In genomic region chr12:7843583-7843982, GRCh38 we compare ENCODE assay signal across 15 cellular contexts. TPM values are rescaled to one million over a fixed set of nuclear protein-coding genes. Genes with fewer than 3 reads are reported as not detected.
DNase-seq lines count a peak whose midpoint lies in the region; ATAC-seq, FAIRE-seq and TF ChIP-seq lines count a peak whose summit lies in the region.
"Not testable (repeated sequence)": the region's sequence is repeated elsewhere in the genome, so short reads cannot be mapped to it uniquely, and the experiment has no call there.
"Had no signal": no experiment of that assay in that cellular context is flagged by ENCODE, and none has a peak within 500 bp of the region (broad histone marks: within the 10 kb centered on the region; RNA-seq: fewer than 3 reads in every experiment).

No MANE protein-coding gene starts in this region.

- intact Hi-C loops in activated CD8-positive, alpha-beta T cell treated with anti-CD3 and anti-CD28 coated beads for 36 hours (cut with micrococcal nuclease) = not testable (repeated sequence)

- H3K4me3 Mint-ChIP-seq in activated CD8-positive, alpha-beta T cell treated with anti-CD3 and anti-CD28 coated beads for 36 hours = peak overlapping the region; percentile 39
- H3K4me3 Mint-ChIP-seq in activated naive CD8-positive, alpha-beta T cell treated with anti-CD3 and anti-CD28 coated beads, Interleukin-2, amount 50 U/mL, for 24 hours = not testable (repeated sequence)

- ATAC-seq in activated CD8-positive, alpha-beta T cell treated with anti-CD3 and anti-CD28 coated beads for 36 hours = peak; percentile 97
- ATAC-seq in activated naive CD8-positive, alpha-beta T cell treated with anti-CD3 and anti-CD28 coated beads, Interleukin-2, amount 50 U/mL, for 24 hours = peak; percentile 85
- ATAC-seq in lung (ENCODE audit: insufficient read depth, low FRiP score) = peak; percentile 47

- H3K79me1 ChIP-seq in trophoblast cell (ENCODE audit: low read length) = peaks cover 12% of the 10 kb centered on the region

- not testable (repeated sequence) for H3K9ac ChIP-seq in BLaER1; trophoblast cell (ENCODE audit: low read length)
- H3K9ac ChIP-seq in NT2/D1 (ENCODE audit: insufficient read length, low read depth) = peak overlapping the region; percentile 50

- not testable (repeated sequence) for H3K14ac ChIP-seq in trophoblast cell (ENCODE audit: low read length)

- H4K91ac ChIP-seq in trophoblast cell (ENCODE audit: low read depth, low read length) = not testable (repeated sequence)

- not testable (repeated sequence) for H3K79me2 ChIP-seq in trophoblast cell (ENCODE audit: control insufficient read depth, insufficient read depth, low read length, poor library complexity)

- H3K18ac ChIP-seq in trophoblast cell (ENCODE audit: low read length) = not testable (repeated sequence)

- peak overlapping the region; percentile 68 for H2BK5ac ChIP-seq in trophoblast cell (ENCODE audit: low read depth, low read length, poor library complexity)

- H3K27ac ChIP-seq in BLaER1; lung (ENCODE audit: low read depth in 1 of 2, low read length in 1 of 2): not testable (repeated sequence)
- peak overlapping the region; percentile 62 for H3K27ac ChIP-seq in trophoblast cell (ENCODE audit: low read depth, low read length)

- not testable (repeated sequence) for H3K9me3 ChIP-seq in BLaER1; NT2/D1 (ENCODE audit: insufficient read depth, low read length); lung (ENCODE audit: control insufficient read depth in 2 of 2, insufficient read depth in 1 of 2, low read length in 1 of 2); trophoblast cell (ENCODE audit: insufficient read depth, low read depth, low read length)

- FAIRE-seq in GM18507 (lab: Jason Lieb, UNC) = peak; percentile 88

- H2BK12ac ChIP-seq in trophoblast cell (ENCODE audit: low read length) = not testable (repeated sequence)

- H3K9me3 Mint-ChIP-seq in activated CD8-positive, alpha-beta T cell treated with anti-CD3 and anti-CD28 coated beads for 36 hours; activated naive CD8-positive, alpha-beta T cell treated with anti-CD3 and anti-CD28 coated beads, Interleukin-2, amount 50 U/mL, for 24 hours: not testable (repeated sequence)

- not testable (repeated sequence) for TF ChIP-seq CTCF in activated CD8-positive, alpha-beta T cell treated with anti-CD3 and anti-CD28 coated beads for 36 hours (IDR thresholded peaks at IDR 0.05); fibroblast of mammary gland (conservative IDR thresholded peaks at IDR 0.05; ENCODE audit: control insufficient read depth, insufficient read depth, low read depth, low read length); lung (IDR thresholded peaks at IDR 0.05; ENCODE audit: control extremely low read depth, extremely low read depth)

- H3K4me1 ChIP-seq in BLaER1 = peaks cover 31% of the 10 kb centered on the region
- not testable (repeated sequence) for H3K4me1 ChIP-seq in NT2/D1 (ENCODE audit: insufficient read depth, insufficient read length); lung (ENCODE audit: control insufficient read depth in 2 of 2, insufficient read depth in 2 of 2, low read length in 2 of 2); trophoblast cell (ENCODE audit: control insufficient read depth in 1 of 2, insufficient read depth in 2 of 2, low read length in 2 of 2)

- H3K27me3 ChIP-seq in BLaER1; NT2/D1 (ENCODE audit: insufficient read depth, insufficient read length); lung (ENCODE audit: control insufficient read depth, insufficient read depth); trophoblast cell (ENCODE audit: insufficient read depth, low read length): not testable (repeated sequence)

- not testable (repeated sequence) for H3K36me3 ChIP-seq in BLaER1; NT2/D1 (ENCODE audit: insufficient read depth, insufficient read length, low read length); lung (ENCODE audit: control insufficient read depth in 2 of 2, insufficient read depth in 2 of 2, low read length in 2 of 2); trophoblast cell (ENCODE audit: control insufficient read depth in 1 of 2, insufficient read depth in 2 of 2, low read length in 2 of 2)

- not testable (repeated sequence) for H3K4ac ChIP-seq in trophoblast cell (ENCODE audit: low read depth, low read length)

- not testable (repeated sequence) for H4K20me1 ChIP-seq in BLaER1

- POLR2A ChIA-PET in activated CD8-positive, alpha-beta T cell treated with anti-CD3 and anti-CD28 coated beads for 36 hours (lab: Charles Lee) = not testable (repeated sequence)

- not testable (repeated sequence) for H4K12ac ChIP-seq in trophoblast cell (ENCODE audit: low read depth, low read length)

- not testable (repeated sequence) for DNase-seq in GM18507 (ENCODE audit: extremely low spot score, insufficient read length, low read depth); NT2/D1 (ENCODE audit: low read depth, low spot score); activated naive CD8-positive, alpha-beta T cell treated with anti-CD3 and anti-CD28 coated beads, Interleukin-2, amount 50 U/mL, for 24 hours; lung (ENCODE audit: low spot score); trophoblast cell
- peak; percentile 11 for DNase-seq in activated CD8-positive, alpha-beta T cell treated with anti-CD3 and anti-CD28 coated beads for 36 hours
- DNase-seq in fibroblast of mammary gland (ENCODE audit: low read depth) = peak; percentile 21

- H3K4me2 ChIP-seq in BLaER1 = peak overlapping the region; percentile 52
- H3K4me2 ChIP-seq in trophoblast cell (ENCODE audit: low read length) = not testable (repeated sequence)

- H3K27ac Mint-ChIP-seq in activated CD8-positive, alpha-beta T cell treated with anti-CD3 and anti-CD28 coated beads for 36 hours = peak overlapping the region; percentile 68
- not testable (repeated sequence) for H3K27ac Mint-ChIP-seq in activated naive CD8-positive, alpha-beta T cell treated with anti-CD3 and anti-CD28 coated beads, Interleukin-2, amount 50 U/mL, for 24 hours

- not testable (repeated sequence) for H4K8ac ChIP-seq in trophoblast cell (ENCODE audit: low read depth, low read length)

- H3K23ac ChIP-seq in trophoblast cell (ENCODE audit: low read length) = not testable (repeated sequence)

- not testable (repeated sequence) for H3K27me3 Mint-ChIP-seq in activated CD8-positive, alpha-beta T cell treated with anti-CD3 and anti-CD28 coated beads for 36 hours; activated naive CD8-positive, alpha-beta T cell treated with anti-CD3 and anti-CD28 coated beads, Interleukin-2, amount 50 U/mL, for 24 hours

- H3K36me3 Mint-ChIP-seq in activated CD8-positive, alpha-beta T cell treated with anti-CD3 and anti-CD28 coated beads for 36 hours (ENCODE audit: low read depth); activated naive CD8-positive, alpha-beta T cell treated with anti-CD3 and anti-CD28 coated beads, Interleukin-2, amount 50 U/mL, for 24 hours (ENCODE audit: low read depth): not testable (repeated sequence)

- not testable (repeated sequence) for H2AK5ac ChIP-seq in trophoblast cell (ENCODE audit: low read length)

- 2 to 15% methylated on average over 3 of the region's 9 CpGs for WGBS in lung, 2 donors
- WGBS in trophoblast cell (ENCODE audit: extremely low coverage, insufficient coverage, insufficient read length) = no CpG with 5 or more reads among the region's 9 CpGs

- H3K4me3 ChIP-seq in BLaER1; fibroblast of mammary gland (ENCODE audit: control insufficient read depth, low read depth, low read length); lung; trophoblast cell (ENCODE audit: low read depth, low read length): not testable (repeated sequence)
- H3K4me3 ChIP-seq in NT2/D1 (ENCODE audit: insufficient read length, low read depth) = peak overlapping the region; percentile 29

- not testable (repeated sequence) for H2BK120ac ChIP-seq in trophoblast cell (ENCODE audit: insufficient read depth, low read length, poor library complexity)

- H3K4me1 Mint-ChIP-seq in activated CD8-positive, alpha-beta T cell treated with anti-CD3 and anti-CD28 coated beads for 36 hours (ENCODE audit: low read depth); activated naive CD8-positive, alpha-beta T cell treated with anti-CD3 and anti-CD28 coated beads, Interleukin-2, amount 50 U/mL, for 24 hours: not testable (repeated sequence)

- H2AFZ ChIP-seq in trophoblast cell (ENCODE audit: insufficient read depth, low read length, poor library complexity) = not testable (repeated sequence)

- CTCF ChIA-PET in activated CD8-positive, alpha-beta T cell treated with anti-CD3 and anti-CD28 coated beads for 36 hours (lab: Charles Lee) = not testable (repeated sequence)

RNA-seq across cellular contexts. Expression of gene SLC2A14, which starts 29.1 kb away (rescaled TPM):
- under 1 TPM; 0.22 to 0.29 TPM for total RNA-seq in activated CD8-positive, alpha-beta T cell treated with anti-CD3 and anti-CD28 coated beads for 36 hours
- under 1 TPM in 1 of 2 donors, not detected in 1; 0.12 TPM for total RNA-seq in lung
- under 1 TPM in 1 of 2 donors, not detected in 1; 0.17 TPM for polyA plus RNA-seq in lung
- polyA plus RNA-seq in trophoblast cell (2013) = 17.6 TPM in 2 replicates
- total RNA-seq: A172; cardiac muscle cell; M059J; occipital lobe; renal cortical epithelial cell; T-helper 1 cell treated with Interleukin-12 subunit alpha and Interleukin-12 subunit beta and Interleukin-4 antibody, amounts not matched to agents 30 ng/mL and 1 ng/mL, for 36 hours had no signal

RNA-seq across cellular contexts. Expression of gene NANOG, which starts 54.4 kb away (rescaled TPM):
- total RNA-seq in activated CD8-positive, alpha-beta T cell treated with anti-CD3 and anti-CD28 coated beads for 36 hours = not detected
- total RNA-seq in lung = under 1 TPM; 0.23 to 0.49 TPM
- polyA plus RNA-seq in lung = not detected
- 0.04 and 0.05 TPM in 2 replicates for polyA plus RNA-seq in trophoblast cell (2013)
- total RNA-seq: A172; left cardiac atrium; M059J; occipital lobe; renal cortical epithelial cell; T-helper 1 cell treated with Interleukin-12 subunit alpha and Interleukin-12 subunit beta and Interleukin-4 antibody, amounts not matched to agents 30 ng/mL and 1 ng/mL, for 36 hours had no signal
- polyA plus RNA-seq: cardiac muscle cell had no signal

Comparison
In these comparisons a context has a peak if more than half of its experiments do, and no peak if none do; other contexts are left out.
1. ATAC-seq: peak in every context shown above with its lines; median percentile 97 in activated CD8-positive, alpha-beta T cell treated with anti-CD3 and anti-CD28 coated beads for 36 hours; 85 in activated naive CD8-positive, alpha-beta T cell treated with anti-CD3 and anti-CD28 coated beads, Interleukin-2, amount 50 U/mL, for 24 hours; 47 in lung.